8 cellular contexts compared by ENCODE assay signal in the genomic region with DNA sequence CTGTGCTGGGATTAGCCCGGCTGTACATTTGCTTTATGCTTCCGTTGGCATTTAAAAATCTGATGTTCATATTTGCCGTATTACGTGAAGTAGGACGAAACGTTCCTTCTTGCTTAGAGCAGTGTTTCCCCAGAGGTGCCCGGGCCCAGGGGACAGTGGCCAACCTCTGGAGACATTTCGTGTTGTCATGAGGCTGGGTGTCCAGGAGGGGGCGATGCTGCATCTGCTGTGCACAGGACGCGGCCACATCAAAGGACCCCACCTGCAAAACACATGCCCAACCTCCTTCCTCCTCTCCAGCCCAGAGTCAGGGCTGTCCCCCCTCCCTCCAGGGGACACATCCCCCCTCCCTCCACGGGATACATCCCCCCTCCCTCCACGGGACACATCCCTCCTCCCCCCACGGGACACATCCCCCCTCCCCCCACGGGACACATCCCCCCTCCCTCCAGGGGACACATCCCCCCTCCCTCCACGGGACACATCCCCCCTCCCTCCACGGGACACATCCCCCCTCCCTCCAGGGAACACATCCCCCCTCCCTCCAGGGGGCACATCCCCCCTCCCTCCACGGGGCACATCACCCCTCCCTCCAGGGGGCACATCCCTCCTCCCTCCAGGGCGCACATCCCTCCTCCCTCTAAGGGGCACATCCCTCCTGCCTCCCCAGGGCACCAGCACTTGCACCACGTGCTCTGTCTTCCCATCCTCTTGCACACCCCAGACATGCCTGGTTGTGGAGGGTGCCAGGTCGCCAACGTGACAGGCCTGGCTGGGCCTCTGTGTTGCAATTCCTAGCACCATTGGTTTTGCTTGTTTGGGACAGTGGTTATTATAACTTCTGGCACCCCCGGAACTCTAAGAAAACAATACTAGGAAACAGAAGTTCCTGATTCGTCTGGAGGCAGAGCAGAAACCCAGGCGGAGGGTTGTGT. TPM values are rescaled to one million over a fixed set of nuclear protein-coding genes. Genes with fewer than 3 reads are reported as not detected.
DNase-seq lines count a peak whose midpoint lies in the region; ATAC-seq, FAIRE-seq and TF ChIP-seq lines count a peak whose summit lies in the region.

No MANE protein-coding gene starts in this region.

- H3K4me1 ChIP-seq in MM.1S (ENCODE audit: low read length), result peaks cover 9% of the 10 kb centered on the region
- peaks cover 5% of the 10 kb centered on the region for H3K4me1 ChIP-seq in cardiac muscle cell (ENCODE audit: low read depth)
- peaks cover 41% of the 10 kb centered on the region for H3K4me1 ChIP-seq in psoas muscle
- peaks cover 10 to 16% of the 10 kb centered on the region in 2 donors for H3K4me1 ChIP-seq in uterus

- H2AFZ ChIP-seq in MM.1S (ENCODE audit: low read length), result no peak overlapping the region

- H3K9me3 ChIP-seq in MM.1S (replicated peaks; ENCODE audit: insufficient read depth, low read length), result no peaks in the 10 kb centered on the region
- no peaks in the 10 kb centered on the region for H3K9me3 ChIP-seq in cardiac muscle cell (ENCODE audit: low read depth)
- no peaks in the 10 kb centered on the region for H3K9me3 ChIP-seq in psoas muscle
- H3K9me3 ChIP-seq in uterus, result no peaks in the 10 kb centered on the region

- FAIRE-seq in GM18507 (lab: Jason Lieb, UNC), result peak; percentile 88

- no peak overlapping the region for H3K4me3 ChIP-seq in MM.1S (ENCODE audit: low read length)
- H3K4me3 ChIP-seq in cardiac muscle cell, result no peak overlapping the region
- H3K4me3 ChIP-seq in psoas muscle, result no peak overlapping the region
- H3K4me3 ChIP-seq in uterus, result no peak overlapping the region

- TF ChIP-seq POLR2A in uterus (IDR thresholded peaks at IDR 0.05), result peak in 1 of 2 donors; percentile 8

- no peaks in the 10 kb centered on the region for H3K79me2 ChIP-seq in MM.1S (ENCODE audit: low read length)

- H4K20me1 ChIP-seq in MM.1S (ENCODE audit: insufficient read depth, low read length), result no peaks in the 10 kb centered on the region

- no peaks in the 10 kb centered on the region for H3K9me3 Mint-ChIP-seq in activated naive CD8-positive, alpha-beta T cell treated with anti-CD3 and anti-CD28 coated beads for 36 hours

- peak overlapping the region; percentile 39 for H3K27ac Mint-ChIP-seq in activated naive CD8-positive, alpha-beta T cell treated with anti-CD3 and anti-CD28 coated beads for 36 hours

- TF ChIP-seq CTCF in MM.1S (IDR thresholded peaks at IDR 0.05; ENCODE audit: low read length) (peak; percentile 88), cardiac muscle cell (IDR thresholded peaks at IDR 0.05; ENCODE audit: low read depth, low read length) (peak; percentile 84), psoas muscle (IDR thresholded peaks at IDR 0.05) (peak; percentile 87), uterus (IDR thresholded peaks at IDR 0.05) (peak; percentile 87 to 96 (median 92))

- no peaks in the 10 kb centered on the region for H3K36me3 ChIP-seq in MM.1S (replicated peaks; ENCODE audit: insufficient read depth, low read length)
- no peaks in the 10 kb centered on the region for H3K36me3 ChIP-seq in cardiac muscle cell
- peaks cover 0 to 5% of the 10 kb centered on the region in 2 donors for H3K36me3 ChIP-seq in psoas muscle (ENCODE audit: insufficient read depth in 1 of 2, low read depth in 1 of 2)
- H3K36me3 ChIP-seq in uterus, result no peaks in the 10 kb centered on the region

- WGBS in psoas muscle, 3 donors, result 14 to 24% (median 15%) methylated on average over 21 to 25 of the region's 25 CpGs

- H3K9me2 ChIP-seq in MM.1S (replicated peaks; ENCODE audit: insufficient read depth, low read length), result no peaks in the 10 kb centered on the region

- H3K27me3 ChIP-seq in MM.1S (replicated peaks; ENCODE audit: insufficient read depth, low read length) (no peaks in the 10 kb centered on the region), cardiac muscle cell (no peaks in the 10 kb centered on the region), psoas muscle (ENCODE audit: insufficient read depth in 3 of 3, low read length in 2 of 3) (peaks cover 0 to 2% (median 0%) of the 10 kb centered on the region in 3 donors), uterus (no peaks in the 10 kb centered on the region)

- H3K9ac ChIP-seq in MM.1S (ENCODE audit: low read length), result no peak overlapping the region

- H3K27ac ChIP-seq in MM.1S (ENCODE audit: low read length) (peak overlapping the region; percentile 30; the same call in 1 of the 2 replicates), cardiac muscle cell (no peak overlapping the region), psoas muscle (peak overlapping the region; percentile 58), uterus (peak overlapping the region; percentile 68 to 72)

- H3F3A ChIP-seq in MM.1S (ENCODE audit: insufficient read depth, low read length), result peaks cover 48% of the 10 kb centered on the region

- peaks cover 14% of the 10 kb centered on the region for H3K4me1 Mint-ChIP-seq in activated naive CD8-positive, alpha-beta T cell treated with anti-CD3 and anti-CD28 coated beads for 36 hours

- peak; percentile 36 to 47 (median 39) for ATAC-seq in psoas muscle

- peaks cover 11% of the 10 kb centered on the region for H3K36me3 Mint-ChIP-seq in activated naive CD8-positive, alpha-beta T cell treated with anti-CD3 and anti-CD28 coated beads for 36 hours

- peak; percentile 84 for DNase-seq in A172 (ENCODE audit: low spot score)
- DNase-seq in GM18507 (ENCODE audit: extremely low spot score, insufficient read length, low read depth), result peak; percentile 60
- DNase-seq in MM.1S, result peak; percentile 91
- peak; percentile 54 for DNase-seq in SKM-1 (lab: John Stamatoyannopoulos, UW; ENCODE audit: unreplicated experiment)
- DNase-seq in activated naive CD8-positive, alpha-beta T cell treated with anti-CD3 and anti-CD28 coated beads for 36 hours, result peak; percentile 84
- peak; percentile 85 to 90 for DNase-seq in cardiac muscle cell (ENCODE audit: low read depth in 1 of 2, low spot score in 1 of 2)
- DNase-seq in psoas muscle, result peak; percentile 87 to 93
- DNase-seq in uterus, result peak; percentile 88 to 96

- H3K4me3 Mint-ChIP-seq in activated naive CD8-positive, alpha-beta T cell treated with anti-CD3 and anti-CD28 coated beads for 36 hours, result peak overlapping the region; percentile 92

- intact Hi-C loops in psoas muscle (cut with DNase I) (loop anchor here (1.0 to 5.0 kb wide), 6 partner anchors 87 to 410 kb away; no protein-coding TSS in a partner anchor), uterus (cut with DNase I; ENCODE audit: low total_unique reads) (loop anchor here (5.0 kb wide), 1 partner anchor 130 kb away; no protein-coding TSS in a partner anchor)

- no peak overlapping the region for H3K4me2 ChIP-seq in MM.1S (ENCODE audit: low read depth, low read length)

- no peaks in the 10 kb centered on the region for H3K27me3 Mint-ChIP-seq in activated naive CD8-positive, alpha-beta T cell treated with anti-CD3 and anti-CD28 coated beads for 36 hours

RNA-seq across cellular contexts. Expression of gene GAS6, which starts 46.7 kb away (rescaled TPM):
- total RNA-seq in A172 (2014; rRNA removed; shearing (Covaris generic)), result 30.7 and 55.3 TPM in 2 replicates
- total RNA-seq in activated naive CD8-positive, alpha-beta T cell treated with anti-CD3 and anti-CD28 coated beads for 36 hours, result under 1 TPM; 0.16 to 0.27 TPM
- 109 and 112 TPM in 2 replicates for total RNA-seq in cardiac muscle cell
- polyA plus RNA-seq in cardiac muscle cell, result 91.8 and 120 TPM in 2 replicates
- 100 to 1,000 TPM in 1 of 4 donors, 10 to 100 TPM in 3; 65.5 to 103 (median 75.9) TPM for total RNA-seq in psoas muscle
- polyA plus RNA-seq in psoas muscle, result 10 to 100 TPM; 51.6 to 90.9 (median 52.1) TPM
- total RNA-seq in uterus, result 100 to 1,000 TPM; 128 to 287 (median 199) TPM

RNA-seq across cellular contexts. Expression of gene TMEM255B, which starts 58.2 kb away (rescaled TPM):
- 1.8 and 2.3 TPM in 2 replicates for total RNA-seq in A172 (2014; rRNA removed; shearing (Covaris generic))
- total RNA-seq in activated naive CD8-positive, alpha-beta T cell treated with anti-CD3 and anti-CD28 coated beads for 36 hours, result 1 to 10 TPM; 1.1 to 1.2 TPM
- total RNA-seq in cardiac muscle cell (0.46 TPM in 1 of 2 replicates, not detected in the other), psoas muscle (1 to 10 TPM; 2.0 to 5.1 (median 3.4) TPM), uterus (100 to 1,000 TPM in 1 of 4 donors, 10 to 100 TPM in 2, 1 to 10 TPM in 1; 1.8 to 143 (median 33.2) TPM)
- polyA plus RNA-seq in cardiac muscle cell (0.17 and 0.97 TPM in 2 replicates), psoas muscle (1 to 10 TPM in 2 of 3 donors, under 1 TPM in 1; 0.45 to 3.1 (median 1.3) TPM)

Comparison
In these comparisons a context has a peak if more than half of its experiments do, and no peak if none do; other contexts are left out.
1. RNA of gene GAS6, which starts 46.7 kb away (total RNA-seq): 128 to 287 TPM in uterus, 109 to 112 TPM in cardiac muscle cell, 65.5 to 103 TPM in psoas muscle and 30.7 to 55.3 TPM in A172; 0.16 to 0.27 TPM in activated naive CD8-positive, alpha-beta T cell treated with anti-CD3 and anti-CD28 coated beads for 36 hours; every median in the first group is over 10 times any median in the second.
2. Peak in every context shown above with its lines, with median percentiles within 50 percentile points of each other: DNase-seq and CTCF ChIP-seq.